In the genomic region with DNA sequence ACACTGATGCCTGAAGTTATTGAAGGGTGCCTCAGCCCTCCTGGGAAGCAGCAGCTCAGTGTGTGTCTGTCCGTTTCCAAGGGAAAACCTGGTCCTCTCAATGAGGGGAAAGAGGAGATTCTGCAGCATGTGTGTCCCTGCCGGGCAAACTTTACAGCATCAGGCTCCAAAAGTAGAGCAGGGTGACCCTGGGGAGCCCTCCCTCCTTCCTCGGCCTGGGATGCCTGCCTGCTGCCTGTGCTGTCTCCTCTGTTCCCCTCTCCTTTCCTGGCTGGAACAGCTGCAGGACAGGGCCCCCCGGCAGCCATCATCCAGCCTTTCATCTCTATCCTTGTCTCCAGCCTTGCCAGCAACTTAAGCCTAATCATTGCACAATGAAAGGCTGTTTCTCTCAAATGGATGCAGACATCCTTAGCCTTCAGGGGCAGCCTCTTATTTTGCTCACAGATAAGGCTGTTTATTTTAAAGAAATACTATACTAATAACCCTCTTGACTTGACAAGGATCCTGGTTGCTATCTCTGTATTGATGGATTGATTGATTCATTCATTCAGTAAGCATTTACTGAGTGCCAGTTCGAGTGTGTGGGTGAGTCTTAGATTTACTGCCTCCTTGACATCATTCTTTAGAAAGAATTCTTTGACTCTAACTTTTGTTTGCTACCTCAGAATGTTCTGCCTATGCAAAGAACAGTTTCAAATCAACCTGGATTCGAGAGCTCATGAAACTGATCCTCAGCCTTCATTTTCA, we compare ENCODE assay signal across 26 cellular contexts. TPM values are rescaled to one million over a fixed set of nuclear protein-coding genes. Genes with fewer than 3 reads are reported as not detected.
DNase-seq lines count a peak whose midpoint lies in the region; TF ChIP-seq lines count a peak whose summit lies in the region.
"Had no signal": no experiment of that assay in that cellular context is flagged by ENCODE, and none has a peak within 500 bp of the region (broad histone marks: within the 10 kb centered on the region; RNA-seq: fewer than 3 reads in every experiment).

No MANE protein-coding gene starts in this region.

- no peak for DNase-seq in activated CD4-positive, alpha-beta T cell treated with anti-CD3 and anti-CD28 coated beads, Interleukin-2, amount 10 ng/mL, durations not matched to agents 7 days and 5 days
- DNase-seq in activated CD4-positive, alpha-beta T cell treated with anti-CD3 and anti-CD28 coated beads, Interleukin-2, amount 50 U/mL, for 48 hours, result no peak
- DNase-seq in iris pigment epithelial cell (ENCODE audit: low read depth), result peak; percentile 15
- no peak for DNase-seq in RPMI8226
- DNase-seq in SIG-M5 treated with dmso at 0.1 percent for 504 hours (lab: John Stamatoyannopoulos, UW; ENCODE audit: unreplicated experiment), result no peak
- no peak for DNase-seq in inferior parietal cortex (ENCODE audit: extremely low spot score)
- DNase-seq: activated CD4-positive, alpha-beta T cell treated with anti-CD3 and anti-CD28 coated beads, Interleukin-2, amount 50 U/mL, for 1 hour; activated CD8-positive, alpha-beta memory T cell treated with anti-CD3 and anti-CD28 coated beads, Interleukin-2, amount 50 U/mL, for 4 hours; DMS53; GDM1; MV-4-11; NCI-H1436 treated with DMSO at 0.1 percent for 48 hours; NCI-H446 treated with DMSO at 0.1 percent for 48 hours; stimulated activated naive CD4-positive, alpha-beta T cell treated with Interleukin-2 at 50 U/mL for 16 hours had no signal

- H3K27me3 Mint-ChIP-seq in activated CD4-positive, alpha-beta T cell treated with anti-CD3 and anti-CD28 coated beads, Interleukin-2, amount 10 ng/mL, durations not matched to agents 7 days and 5 days, result no peaks in the 10 kb centered on the region

- H3K4me3 ChIP-seq in HEK293 (ENCODE audit: low read depth, low read length) (no peak overlapping the region), neutrophil (ENCODE audit: low read depth in 1 of 2, low read length in 1 of 2) (no peak overlapping the region)
- H3K4me3 ChIP-seq: breast epithelium, vagina had no signal

- POLR2A ChIA-PET in activated CD4-positive, alpha-beta T cell treated with anti-CD3 and anti-CD28 coated beads, Interleukin-2, amount 10 ng/mL, durations not matched to agents 7 days and 5 days (lab: Charles Lee), result no interaction called here
- POLR2A ChIA-PET in HEK293 (lab: Yijun Ruan, JAX), result no interaction called here

- H3K27me3 ChIP-seq in neutrophil, result no peaks in the 10 kb centered on the region
- H3K27me3 ChIP-seq: breast epithelium, vagina had no signal

- TF ChIP-seq CTCF in HEK293 (tag by site-specific recombination; IDR thresholded peaks at IDR 0.05), result no peak
- no peak for TF ChIP-seq CTCF in neutrophil (IDR thresholded peaks at IDR 0.05)

- peaks cover 43% of the 10 kb centered on the region for H3K4me1 Mint-ChIP-seq in activated CD4-positive, alpha-beta T cell treated with anti-CD3 and anti-CD28 coated beads, Interleukin-2, amount 10 ng/mL, durations not matched to agents 7 days and 5 days

- no peak overlapping the region for H3K4me3 Mint-ChIP-seq in activated CD4-positive, alpha-beta T cell treated with anti-CD3 and anti-CD28 coated beads, Interleukin-2, amount 10 ng/mL, durations not matched to agents 7 days and 5 days
- H3K4me3 Mint-ChIP-seq: activated T-helper 1 cell treated with anti-CD3 and anti-CD28 coated beads, Interleukin-12 subunit alpha, Interleukin-12 subunit beta, Interleukin-2, Interleukin-4 antibody, amounts not matched to agents 30 ng/mL and 10 ng/mL and 1 ng/mL, durations not matched to agents 14 hours and 24 hours and 36 hours; T-helper 2 cell treated with Interferon-gamma antibody and Interleukin-4, amounts not matched to agents 5 μg/mL and 100 μg/mL, for 36 hours had no signal

- peaks cover 5% of the 10 kb centered on the region for H3K9me3 Mint-ChIP-seq in activated CD4-positive, alpha-beta T cell treated with anti-CD3 and anti-CD28 coated beads, Interleukin-2, amount 10 ng/mL, durations not matched to agents 7 days and 5 days

- peaks cover 33% of the 10 kb centered on the region for H3K4me1 ChIP-seq in HEK293 (ENCODE audit: control insufficient read depth, insufficient read depth, low read length)
- H3K4me1 ChIP-seq in neutrophil (ENCODE audit: control insufficient read depth in 1 of 2, insufficient read depth in 1 of 2, low read depth in 1 of 2, low read length in 1 of 2), result peaks cover 24 to 33% of the 10 kb centered on the region in 2 experiments

- peak overlapping the region; percentile 77 for H3K27ac Mint-ChIP-seq in activated CD4-positive, alpha-beta T cell treated with anti-CD3 and anti-CD28 coated beads, Interleukin-2, amount 10 ng/mL, durations not matched to agents 7 days and 5 days
- H3K27ac Mint-ChIP-seq: activated T-helper 1 cell treated with anti-CD3 and anti-CD28 coated beads, Interleukin-12 subunit alpha, Interleukin-12 subunit beta, Interleukin-2, Interleukin-4 antibody, amounts not matched to agents 30 ng/mL and 10 ng/mL and 1 ng/mL, durations not matched to agents 14 hours and 24 hours and 36 hours; T-helper 2 cell treated with Interferon-gamma antibody and Interleukin-4, amounts not matched to agents 5 μg/mL and 100 μg/mL, for 36 hours had no signal

- H3K36me3 ChIP-seq in HEK293 (ENCODE audit: control insufficient read depth in 2 of 2, insufficient read depth in 1 of 2, low read length in 2 of 2), result no peaks in the 10 kb centered on the region
- no peaks in the 10 kb centered on the region for H3K36me3 ChIP-seq in neutrophil
- H3K36me3 ChIP-seq: breast epithelium, vagina had no signal

- peak overlapping the region; percentile 96; the same call in 1 of the 2 replicates for H3K27ac ChIP-seq in HEK293 (ENCODE audit: extremely low read depth, low read depth, low read length)
- H3K27ac ChIP-seq in neutrophil, result peak overlapping the region; percentile 93
- H3K27ac ChIP-seq: breast epithelium, epithelial cell of prostate, vagina, VCaP had no signal

- H3K36me3 Mint-ChIP-seq in activated CD4-positive, alpha-beta T cell treated with anti-CD3 and anti-CD28 coated beads, Interleukin-2, amount 10 ng/mL, durations not matched to agents 7 days and 5 days (ENCODE audit: low read depth), result peaks cover 6% of the 10 kb centered on the region

- H3K9me3 ChIP-seq in HEK293 (ENCODE audit: control insufficient read depth, insufficient read depth, low read depth, low read length) (no peaks in the 10 kb centered on the region), neutrophil (no peaks in the 10 kb centered on the region)
- H3K9me3 ChIP-seq: breast epithelium, vagina had no signal

- CTCF ChIA-PET in activated CD4-positive, alpha-beta T cell treated with anti-CD3 and anti-CD28 coated beads, Interleukin-2, amount 10 ng/mL, durations not matched to agents 7 days and 5 days (lab: Charles Lee), result interaction anchor here (1.5 kb wide), 1 partner anchor 9 kb away, joined by 3 read pairs; no protein-coding TSS in a partner anchor
- CTCF ChIA-PET in HEK293 (lab: Yijun Ruan, JAX), result interaction anchor here (1.2 kb wide), 1 partner anchor 393 kb away, joined by 3 read pairs; no protein-coding TSS in a partner anchor

TF ChIP-seq in HEK293, 187 proteins besides CTCF, POLR2A, EP300 and RAD21 (continues in another document):
- TF ChIP-seq ZNF148 (tag by site-specific recombination; IDR thresholded peaks at IDR 0.05; ENCODE audit: borderline replicate concordance) (no peak), ZNF654 (tag by site-specific recombination; IDR thresholded peaks at IDR 0.05; ENCODE audit: low read depth) (no peak), ZNF133 (tag by site-specific recombination; IDR thresholded peaks at IDR 0.05) (no peak), GLI4 (tag by site-specific recombination; IDR thresholded peaks at IDR 0.05) (no peak), ZSCAN18 (tag by site-specific recombination; IDR thresholded peaks at IDR 0.05) (no peak), GFI1B (tag by site-specific recombination; IDR thresholded peaks at IDR 0.05) (no peak), ZNF404 (tag by site-specific recombination; IDR thresholded peaks at IDR 0.05) (no peak)

RNA-seq across cellular contexts. Expression of gene EDAR, which starts 40.6 kb away (rescaled TPM):
- under 1 TPM; 0.87 TPM for total RNA-seq in activated CD4-positive, alpha-beta T cell treated with anti-CD3 and anti-CD28 coated beads, Interleukin-2, amount 10 ng/mL, durations not matched to agents 7 days and 5 days
- total RNA-seq: H1, LHCN-M2, posterior vena cava, temporal lobe had no signal
